Comparison of ENCODE assay signal across 8 cellular contexts in the genomic region with DNA sequence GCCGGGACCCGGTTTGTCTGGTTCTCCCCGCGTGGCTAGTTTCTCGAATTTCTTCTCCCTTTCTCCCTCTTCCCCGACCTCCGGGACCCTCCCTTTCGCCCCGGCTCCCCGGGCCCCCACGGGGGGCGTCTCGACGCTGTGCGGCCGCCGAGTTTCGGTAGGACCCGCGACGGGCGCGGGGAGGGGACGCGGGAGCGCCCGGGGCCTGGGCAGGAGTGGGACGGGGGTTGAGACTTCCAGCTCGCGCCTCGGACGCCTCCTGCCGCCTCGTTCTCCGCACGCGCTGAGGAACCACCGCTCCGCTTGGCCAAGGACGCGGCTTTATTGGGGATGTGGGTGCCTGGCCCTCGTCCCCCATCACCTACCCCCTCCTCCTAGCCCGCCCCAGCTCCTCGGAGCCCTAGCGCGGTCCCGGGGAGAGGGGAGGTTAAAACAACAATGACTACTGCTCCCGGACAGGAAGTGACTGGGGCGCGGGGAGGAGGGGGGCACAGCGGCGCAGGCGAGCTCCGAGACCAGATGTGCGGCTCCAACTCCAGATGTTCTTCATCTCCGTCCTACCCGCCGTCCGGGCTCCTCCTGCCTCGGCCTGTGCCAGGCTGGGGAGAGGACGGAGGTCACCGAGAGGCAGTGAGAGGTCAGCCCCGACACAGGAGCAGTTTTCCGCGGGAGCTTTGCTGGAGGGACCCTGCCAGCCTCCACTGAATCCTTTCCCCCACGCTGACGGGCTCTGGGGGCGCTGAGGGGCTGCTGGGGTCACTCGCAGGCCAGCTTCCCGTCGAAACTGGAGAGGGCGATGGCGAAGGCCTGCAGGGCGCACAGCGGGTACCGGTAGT. TPM values are rescaled to one million over a fixed set of nuclear protein-coding genes. Genes with fewer than 3 reads are reported as not detected.
DNase-seq lines count a peak whose midpoint lies in the region; ATAC-seq and TF ChIP-seq lines count a peak whose summit lies in the region.

No MANE protein-coding gene starts in this region.

- no peaks in the 10 kb centered on the region for H3K9me3 Mint-ChIP-seq in T-helper 1 cell treated with Interleukin-12 subunit alpha and Interleukin-12 subunit beta and Interleukin-4 antibody, amounts not matched to agents 30 μg/mL and 1 μg/mL, for 36 hours
- H3K9me3 Mint-ChIP-seq in MCF 10A (ENCODE audit: unreplicated experiment) (no peaks in the 10 kb centered on the region), immature natural killer cell (no peaks in the 10 kb centered on the region)

- H3K27me3 Mint-ChIP-seq in T-helper 1 cell treated with Interleukin-12 subunit alpha and Interleukin-12 subunit beta and Interleukin-4 antibody, amounts not matched to agents 30 μg/mL and 1 μg/mL, for 36 hours (ENCODE audit: low read depth) = peaks cover 65% of the 10 kb centered on the region
- no peaks in the 10 kb centered on the region for H3K27me3 Mint-ChIP-seq in MCF 10A (ENCODE audit: insufficient read depth, unreplicated experiment)
- H3K27me3 Mint-ChIP-seq in immature natural killer cell (ENCODE audit: low read depth in 3 of 3) = peaks cover 0 to 23% (median 18%) of the 10 kb centered on the region in 3 donors

- in situ Hi-C loops in HAP-1 (cut with MboI; ENCODE audit: low sequenced_read_pairs) = no loop called here

- peak overlapping the region; percentile 79 for H3K4me3 Mint-ChIP-seq in T-helper 1 cell treated with Interleukin-12 subunit alpha and Interleukin-12 subunit beta and Interleukin-4 antibody, amounts not matched to agents 30 μg/mL and 1 μg/mL, for 36 hours
- peak overlapping the region; percentile 68 for H3K4me3 Mint-ChIP-seq in MCF 10A (ENCODE audit: unreplicated experiment)
- peak overlapping the region; percentile 76 to 87 (median 84) for H3K4me3 Mint-ChIP-seq in immature natural killer cell

- H3K27ac ChIP-seq in A673 (ENCODE audit: low read depth, low read length, poor library complexity, severe bottlenecking) = peak overlapping the region; percentile 78

- no peak for ATAC-seq in GM21381 (IDR thresholded peaks at IDR 0.05; ENCODE audit: unreplicated experiment)

- no TSS peak for BruUV-seq in A673 (replicated peaks; lab: Mats Ljungman, UMichigan)
- TSS peak; percentile 51 for BruUV-seq in MCF 10A (replicated peaks; lab: Mats Ljungman, UMichigan)

- POLR2A ChIA-PET in A673 (lab: Charles Lee; ENCODE audit: low non-redundant PET) (no interaction called here), MCF 10A (lab: Yijun Ruan, JAX) (interaction anchor here (0.5 to 4.7 kb wide), 9 partner anchors 11 to 156 kb away, joined by 3 to 45 read pairs (median 5); partner anchors contain the start of genes FANCE, PPARD and RPL10A)

- CTCF ChIA-PET in A673 (lab: Charles Lee) = interaction anchor here (0.5 kb wide), 1 partner anchor 9 kb away, joined by 10 read pairs; no protein-coding TSS in a partner anchor
- CTCF ChIA-PET in MCF 10A (lab: Yijun Ruan, JAX) = interaction anchor here (1.3 to 1.4 kb wide), 2 partner anchors 30 to 239 kb away, joined by 3 to 4 read pairs; partner anchors contain the start of genes ARMC12 and RPL10A

- H3K9me3 ChIP-seq in A673 (ENCODE audit: low read depth, low read length, poor library complexity, severe bottlenecking) (no peaks in the 10 kb centered on the region), HAP-1 (no peaks in the 10 kb centered on the region)

- H3K4me3 ChIP-seq in A673 (ENCODE audit: low read depth, low read length, poor library complexity, severe bottlenecking) = peak overlapping the region; percentile 71
- H3K4me3 ChIP-seq in HAP-1 = peak overlapping the region; percentile 43

- DNase-seq in A673 (ENCODE audit: low spot score) (peak; percentile 51), HAP-1 (ENCODE audit: low spot score in 2 of 2) (peak in 1 of 2 experiments; percentile 59), MCF 10A (ENCODE audit: unreplicated experiment) (peak; percentile 55), immature natural killer cell (peak; percentile 39 to 44 (median 44)), SHP77 treated with DMSO at 0.1 percent for 48 hours (lab: John Stamatoyannopoulos, UW) (no peak)
- peak in 3 of 4 experiments; percentile 25 to 37 (median 36) for DNase-seq in stimulated activated CD4-positive, alpha-beta T cell treated with anti-CD3 and anti-CD28 coated beads, Interleukin-1b, Interleukin-23, amount 100 ng/mL, for 24 hours (ENCODE audit: low read depth in 4 of 4, low spot score in 1 of 4)

- H3K36me3 ChIP-seq in A673 (ENCODE audit: insufficient read depth, low read length, poor library complexity, severe bottlenecking) (no peaks in the 10 kb centered on the region), HAP-1 (replicated peaks) (no peaks in the 10 kb centered on the region)

- H3K27ac Mint-ChIP-seq in T-helper 1 cell treated with Interleukin-12 subunit alpha and Interleukin-12 subunit beta and Interleukin-4 antibody, amounts not matched to agents 30 μg/mL and 1 μg/mL, for 36 hours = no peak overlapping the region
- H3K27ac Mint-ChIP-seq in MCF 10A (ENCODE audit: low read depth, unreplicated experiment) = no peak overlapping the region
- peak overlapping the region in 1 of 6 donors; percentile 17 for H3K27ac Mint-ChIP-seq in immature natural killer cell

- TF ChIP-seq CTCF in A673 (conservative IDR thresholded peaks at IDR 0.05; ENCODE audit: low read depth, low read length) = no peak
- no peak for TF ChIP-seq CTCF in MCF 10A (IDR thresholded peaks at IDR 0.05; ENCODE audit: unreplicated experiment)

- intact Hi-C loops in A673 (cut with micrococcal nuclease; ENCODE audit: unreplicated experiment) = no loop called here
- intact Hi-C loops in MCF 10A (cut with micrococcal nuclease) = no loop called here

- H3K4me1 ChIP-seq in A673 (ENCODE audit: insufficient read depth, low read length, poor library complexity, severe bottlenecking) (peaks cover 28% of the 10 kb centered on the region), HAP-1 (peaks cover 4% of the 10 kb centered on the region)

- H3K27me3 ChIP-seq in A673 (replicated peaks; ENCODE audit: insufficient read depth, low read depth, low read length, poor library complexity) (no peaks in the 10 kb centered on the region), HAP-1 (ENCODE audit: low read depth) (no peaks in the 10 kb centered on the region)

- H3K4me1 Mint-ChIP-seq in T-helper 1 cell treated with Interleukin-12 subunit alpha and Interleukin-12 subunit beta and Interleukin-4 antibody, amounts not matched to agents 30 μg/mL and 1 μg/mL, for 36 hours (ENCODE audit: low read depth) = peaks cover 7% of the 10 kb centered on the region
- H3K4me1 Mint-ChIP-seq in MCF 10A (ENCODE audit: insufficient read depth, unreplicated experiment) (peaks cover 13% of the 10 kb centered on the region), immature natural killer cell (peaks cover 10 to 13% of the 10 kb centered on the region in 2 donors)

- no peaks in the 10 kb centered on the region for H3K36me3 Mint-ChIP-seq in T-helper 1 cell treated with Interleukin-12 subunit alpha and Interleukin-12 subunit beta and Interleukin-4 antibody, amounts not matched to agents 30 μg/mL and 1 μg/mL, for 36 hours (ENCODE audit: low read depth)
- H3K36me3 Mint-ChIP-seq in MCF 10A (ENCODE audit: insufficient read depth, unreplicated experiment) = no peaks in the 10 kb centered on the region
- H3K36me3 Mint-ChIP-seq in immature natural killer cell = no peaks in the 10 kb centered on the region

RNA-seq across cellular contexts. Expression of gene TEAD3, which starts 0.9 kb away (rescaled TPM):
- 10.3 and 17.0 TPM in 2 replicates for total RNA-seq in A673 (2021)
- total RNA-seq in MCF 10A (2022) = 11.1 and 13.3 TPM in 2 replicates
- not detected for polyA plus RNA-seq in immature natural killer cell

RNA-seq across cellular contexts. Expression of gene TULP1, which starts 14.9 kb away (rescaled TPM):
- total RNA-seq in A673 (2021) (0.66 TPM in 1 of 2 replicates, not detected in the other), MCF 10A (2022) (not detected in 2 replicates)
- not detected for polyA plus RNA-seq in immature natural killer cell

RNA-seq across cellular contexts. Expression of gene RPL10A, which starts 29.6 kb away (rescaled TPM):
- 1,064 and 1,085 TPM in 2 replicates for total RNA-seq in A673 (2021)
- 2,403 and 2,457 TPM in 2 replicates for total RNA-seq in MCF 10A (2022)
- polyA plus RNA-seq in immature natural killer cell = 100 to 1,000 TPM; 419 to 805 (median 477) TPM

RNA-seq across cellular contexts. Expression of gene FANCE, which starts 45.7 kb away (rescaled TPM):
- 19.2 and 23.4 TPM in 2 replicates for total RNA-seq in A673 (2021)
- 12.3 and 13.3 TPM in 2 replicates for total RNA-seq in MCF 10A (2022)
- polyA plus RNA-seq in immature natural killer cell = 1 to 10 TPM; 2.2 to 5.4 (median 3.1) TPM
